34 cellular contexts compared by ENCODE assay signal in genomic region chr5:10153394-10153793, GRCh38.
"Had no signal": no experiment of that assay in that cellular context is flagged by ENCODE, and none has a peak within 500 bp of the region (broad histone marks: within the 10 kb centered on the region; RNA-seq: fewer than 3 reads in every experiment).

No MANE protein-coding gene starts in this region.

- DNase-seq: Karpas-422, Kasumi-1, MG63, MM.1S, MV-4-11, NCI-H1048, NCI-H1092, NCI-H1092 treated with DMSO at 0.1 percent for 48 hours, NCI-H1105, NCI-H1105 treated with DMSO at 0.1 percent for 48 hours, NCI-H1417, NCI-H1417 treated with DMSO at 0.1 percent for 48 hours, NCI-H1436, NCI-H1436 treated with DMSO at 0.1 percent for 48 hours, NCI-H146, NCI-H1694, NCI-H1694 treated with DMSO at 0.1 percent for 48 hours, NCI-H187, NCI-H187 treated with DMSO at 0.1 percent for 48 hours, NCI-H1930, NCI-H2029, NCI-H2029 treated with DMSO at 0.1 percent for 48 hours, NCI-H2081, NCI-H2081 treated with DMSO at 0.1 percent for 48 hours, NCI-H2107, NCI-H2171, NCI-H2227 treated with DMSO at 0.1 percent for 48 hours, NCI-H226, NCI-H345, NCI-H446, NCI-H446 treated with DMSO at 0.1 percent for 48 hours, NCI-H510A, NCI-H510A treated with DMSO at 0.1 percent for 48 hours, NCI-H524 treated with DMSO at 0.1 percent for 48 hours had no signal

- H3K9me3 ChIP-seq: MG63 had no signal

- H3K4me3 ChIP-seq: MG63 had no signal

- H3K27me3 ChIP-seq: MG63 had no signal

- H3K36me3 ChIP-seq: MG63 had no signal
